1 cellular context compared by ENCODE assay signal in the genomic region with DNA sequence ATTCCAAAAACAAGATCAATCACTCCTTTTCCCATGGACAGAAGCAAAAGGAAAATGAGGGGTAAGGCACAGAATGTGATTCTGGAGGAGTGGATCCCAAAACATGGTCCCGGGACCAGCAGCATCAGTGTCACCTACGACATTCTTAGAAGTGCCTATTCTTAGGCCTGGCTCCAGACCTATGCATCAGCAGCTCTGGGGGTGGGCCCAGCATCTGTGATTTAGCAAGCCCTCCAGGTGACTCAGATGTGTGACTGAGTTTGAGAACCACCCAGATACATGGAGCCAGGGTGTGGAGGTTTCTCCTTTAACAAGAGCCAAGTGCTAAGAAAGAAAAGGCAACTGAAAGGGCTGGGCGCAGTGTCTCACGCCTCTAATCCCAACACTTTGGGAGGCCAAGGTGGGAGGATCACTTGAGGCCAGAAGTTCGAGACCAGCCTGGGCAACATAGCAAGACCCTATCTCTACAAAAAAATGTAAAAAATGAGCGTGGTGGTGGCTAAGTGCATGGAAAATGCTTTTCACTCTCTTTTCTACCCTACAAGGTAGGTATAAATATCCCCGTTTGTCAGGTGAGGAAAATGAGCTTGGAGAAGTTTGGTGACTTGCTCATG.
A peak's percentile ranks its signal among the peaks of the same experiment; 100 is the strongest.
TF ChIP-seq lines count a peak whose summit lies in the region.

No MANE protein-coding gene starts in this region.

TF ChIP-seq in IMR-90, 13 proteins besides CTCF, POLR2A, EP300 and RAD21:
- TF ChIP-seq CEBPB (IDR thresholded peaks at IDR 0.05; ENCODE audit: low read depth, low read length) (peak; percentile 73), MXI1 (IDR thresholded peaks at IDR 0.05; ENCODE audit: borderline replicate concordance, low read depth, low read length) (no peak), FOS (IDR thresholded peaks at IDR 0.05; ENCODE audit: low read depth, low read length) (no peak), SMC3 (IDR thresholded peaks at IDR 0.05; ENCODE audit: low read depth, low read length) (no peak)
- TF ChIP-seq, protein P1, sequence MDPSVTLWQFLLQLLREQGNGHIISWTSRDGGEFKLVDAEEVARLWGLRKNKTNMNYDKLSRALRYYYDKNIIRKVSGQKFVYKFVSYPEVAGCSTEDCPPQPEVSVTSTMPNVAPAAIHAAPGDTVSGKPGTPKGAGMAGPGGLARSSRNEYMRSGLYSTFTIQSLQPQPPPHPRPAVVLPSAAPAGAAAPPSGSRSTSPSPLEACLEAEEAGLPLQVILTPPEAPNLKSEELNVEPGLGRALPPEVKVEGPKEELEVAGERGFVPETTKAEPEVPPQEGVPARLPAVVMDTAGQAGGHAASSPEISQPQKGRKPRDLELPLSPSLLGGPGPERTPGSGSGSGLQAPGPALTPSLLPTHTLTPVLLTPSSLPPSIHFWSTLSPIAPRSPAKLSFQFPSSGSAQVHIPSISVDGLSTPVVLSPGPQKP (IDR thresholded peaks at IDR 0.05; ENCODE audit: borderline replicate concordance, low read depth, low read length), result no peak
- TF ChIP-seq, protein P2, sequence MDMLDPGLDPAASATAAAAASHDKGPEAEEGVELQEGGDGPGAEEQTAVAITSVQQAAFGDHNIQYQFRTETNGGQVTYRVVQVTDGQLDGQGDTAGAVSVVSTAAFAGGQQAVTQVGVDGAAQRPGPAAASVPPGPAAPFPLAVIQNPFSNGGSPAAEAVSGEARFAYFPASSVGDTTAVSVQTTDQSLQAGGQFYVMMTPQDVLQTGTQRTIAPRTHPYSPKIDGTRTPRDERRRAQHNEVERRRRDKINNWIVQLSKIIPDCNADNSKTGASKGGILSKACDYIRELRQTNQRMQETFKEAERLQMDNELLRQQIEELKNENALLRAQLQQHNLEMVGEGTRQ (IDR thresholded peaks at IDR 0.05; ENCODE audit: low read depth, low read length), result no peak
